Comparison of ENCODE assay signal across 1 cellular context in the genomic region with DNA sequence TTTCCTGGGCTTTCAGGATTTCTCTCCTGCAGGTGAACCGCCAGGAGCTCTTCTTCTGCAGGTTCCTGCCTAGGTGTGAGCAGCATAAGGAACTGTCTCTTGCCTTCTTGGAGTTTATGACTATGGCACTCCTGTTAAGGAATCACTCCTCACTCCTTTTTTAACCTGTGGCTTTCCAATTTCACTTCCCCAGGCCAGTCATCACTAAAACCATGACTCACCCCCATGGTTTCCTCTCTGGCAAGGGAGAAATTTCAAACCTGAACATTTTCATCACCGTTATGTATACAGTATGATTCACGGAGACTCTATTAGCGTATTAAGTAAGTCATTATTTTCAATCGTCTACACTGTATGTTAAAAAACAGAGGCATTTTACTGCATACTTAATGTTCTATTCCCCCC.
TF ChIP-seq lines count a peak whose summit lies in the region.

No MANE protein-coding gene starts in this region.

TF ChIP-seq in GM12878, 131 proteins besides CTCF, POLR2A, EP300 and RAD21 (continued from another document and continues in another):
- TF ChIP-seq, protein P1, sequence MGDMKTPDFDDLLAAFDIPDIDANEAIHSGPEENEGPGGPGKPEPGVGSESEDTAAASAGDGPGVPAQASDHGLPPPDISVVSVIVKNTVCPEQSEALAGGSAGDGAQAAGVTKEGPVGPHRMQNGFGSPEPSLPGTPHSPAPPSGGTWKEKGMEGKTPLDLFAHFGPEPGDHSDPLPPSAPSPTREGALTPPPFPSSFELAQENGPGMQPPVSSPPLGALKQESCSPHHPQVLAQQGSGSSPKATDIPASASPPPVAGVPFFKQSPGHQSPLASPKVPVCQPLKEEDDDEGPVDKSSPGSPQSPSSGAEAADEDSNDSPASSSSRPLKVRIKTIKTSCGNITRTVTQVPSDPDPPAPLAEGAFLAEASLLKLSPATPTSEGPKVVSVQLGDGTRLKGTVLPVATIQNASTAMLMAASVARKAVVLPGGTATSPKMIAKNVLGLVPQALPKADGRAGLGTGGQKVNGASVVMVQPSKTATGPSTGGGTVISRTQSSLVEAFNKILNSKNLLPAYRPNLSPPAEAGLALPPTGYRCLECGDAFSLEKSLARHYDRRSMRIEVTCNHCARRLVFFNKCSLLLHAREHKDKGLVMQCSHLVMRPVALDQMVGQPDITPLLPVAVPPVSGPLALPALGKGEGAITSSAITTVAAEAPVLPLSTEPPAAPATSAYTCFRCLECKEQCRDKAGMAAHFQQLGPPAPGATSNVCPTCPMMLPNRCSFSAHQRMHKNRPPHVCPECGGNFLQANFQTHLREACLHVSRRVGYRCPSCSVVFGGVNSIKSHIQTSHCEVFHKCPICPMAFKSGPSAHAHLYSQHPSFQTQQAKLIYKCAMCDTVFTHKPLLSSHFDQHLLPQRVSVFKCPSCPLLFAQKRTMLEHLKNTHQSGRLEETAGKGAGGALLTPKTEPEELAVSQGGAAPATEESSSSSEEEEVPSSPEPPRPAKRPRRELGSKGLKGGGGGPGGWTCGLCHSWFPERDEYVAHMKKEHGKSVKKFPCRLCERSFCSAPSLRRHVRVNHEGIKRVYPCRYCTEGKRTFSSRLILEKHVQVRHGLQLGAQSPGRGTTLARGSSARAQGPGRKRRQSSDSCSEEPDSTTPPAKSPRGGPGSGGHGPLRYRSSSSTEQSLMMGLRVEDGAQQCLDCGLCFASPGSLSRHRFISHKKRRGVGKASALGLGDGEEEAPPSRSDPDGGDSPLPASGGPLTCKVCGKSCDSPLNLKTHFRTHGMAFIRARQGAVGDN (IDR thresholded peaks at IDR 0.05), result 0 out of 2 replicates have a peak, but pooled peaks have one; percentile 15
- TF ChIP-seq, protein P2, sequence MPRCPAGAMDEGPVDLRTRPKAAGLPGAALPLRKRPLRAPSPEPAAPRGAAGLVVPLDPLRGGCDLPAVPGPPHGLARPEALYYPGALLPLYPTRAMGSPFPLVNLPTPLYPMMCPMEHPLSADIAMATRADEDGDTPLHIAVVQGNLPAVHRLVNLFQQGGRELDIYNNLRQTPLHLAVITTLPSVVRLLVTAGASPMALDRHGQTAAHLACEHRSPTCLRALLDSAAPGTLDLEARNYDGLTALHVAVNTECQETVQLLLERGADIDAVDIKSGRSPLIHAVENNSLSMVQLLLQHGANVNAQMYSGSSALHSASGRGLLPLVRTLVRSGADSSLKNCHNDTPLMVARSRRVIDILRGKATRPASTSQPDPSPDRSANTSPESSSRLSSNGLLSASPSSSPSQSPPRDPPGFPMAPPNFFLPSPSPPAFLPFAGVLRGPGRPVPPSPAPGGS (IDR thresholded peaks at IDR 0.05; ENCODE audit: borderline replicate concordance, insufficient read depth, low read depth, low read length, poor library complexity, severe bottlenecking), result peak; percentile 91
- peak; percentile 96 for TF ChIP-seq SPI1 (IDR thresholded peaks at IDR 0.05; ENCODE audit: borderline replicate concordance, insufficient read depth, low read depth, low read length)
- TF ChIP-seq NFIC (IDR thresholded peaks at IDR 0.05; ENCODE audit: low read depth, low read length), result no peak
- peak; percentile 53; the same call in 1 of the 2 replicates for TF ChIP-seq TCF7 (IDR thresholded peaks at IDR 0.05; ENCODE audit: borderline replicate concordance)
- TF ChIP-seq SIN3A (IDR thresholded peaks at IDR 0.05; ENCODE audit: low read depth, low read length), result no peak
- TF ChIP-seq TCF12 (IDR thresholded peaks at IDR 0.05; ENCODE audit: low read depth, low read length), result peak; percentile 81; the same call in 1 of the 2 replicates
- no peak for TF ChIP-seq RELA (IDR thresholded peaks at IDR 0.05; ENCODE audit: borderline replicate concordance, partially characterized antibody)
- TF ChIP-seq, protein P3, sequence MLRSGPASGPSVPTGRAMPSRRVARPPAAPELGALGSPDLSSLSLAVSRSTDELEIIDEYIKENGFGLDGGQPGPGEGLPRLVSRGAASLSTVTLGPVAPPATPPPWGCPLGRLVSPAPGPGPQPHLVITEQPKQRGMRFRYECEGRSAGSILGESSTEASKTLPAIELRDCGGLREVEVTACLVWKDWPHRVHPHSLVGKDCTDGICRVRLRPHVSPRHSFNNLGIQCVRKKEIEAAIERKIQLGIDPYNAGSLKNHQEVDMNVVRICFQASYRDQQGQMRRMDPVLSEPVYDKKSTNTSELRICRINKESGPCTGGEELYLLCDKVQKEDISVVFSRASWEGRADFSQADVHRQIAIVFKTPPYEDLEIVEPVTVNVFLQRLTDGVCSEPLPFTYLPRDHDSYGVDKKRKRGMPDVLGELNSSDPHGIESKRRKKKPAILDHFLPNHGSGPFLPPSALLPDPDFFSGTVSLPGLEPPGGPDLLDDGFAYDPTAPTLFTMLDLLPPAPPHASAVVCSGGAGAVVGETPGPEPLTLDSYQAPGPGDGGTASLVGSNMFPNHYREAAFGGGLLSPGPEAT (IDR thresholded peaks at IDR 0.05; ENCODE audit: low read depth), result peak; percentile 50; the same call in 1 of the 2 replicates
- TF ChIP-seq ZZZ3 (IDR thresholded peaks at IDR 0.05; ENCODE audit: control insufficient read depth, insufficient read length, low read depth), result no peak
- TF ChIP-seq, protein P4, sequence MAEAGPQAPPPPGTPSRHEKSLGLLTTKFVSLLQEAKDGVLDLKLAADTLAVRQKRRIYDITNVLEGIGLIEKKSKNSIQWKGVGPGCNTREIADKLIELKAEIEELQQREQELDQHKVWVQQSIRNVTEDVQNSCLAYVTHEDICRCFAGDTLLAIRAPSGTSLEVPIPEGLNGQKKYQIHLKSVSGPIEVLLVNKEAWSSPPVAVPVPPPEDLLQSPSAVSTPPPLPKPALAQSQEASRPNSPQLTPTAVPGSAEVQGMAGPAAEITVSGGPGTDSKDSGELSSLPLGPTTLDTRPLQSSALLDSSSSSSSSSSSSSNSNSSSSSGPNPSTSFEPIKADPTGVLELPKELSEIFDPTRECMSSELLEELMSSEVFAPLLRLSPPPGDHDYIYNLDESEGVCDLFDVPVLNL (IDR thresholded peaks at IDR 0.05; ENCODE audit: low read depth, low read length), result 0 out of 2 replicates have a peak, but pooled peaks have one; percentile 28
- peak; percentile 98 for TF ChIP-seq IKZF2 (IDR thresholded peaks at IDR 0.05)
- no peak for TF ChIP-seq CUX1 (IDR thresholded peaks at IDR 0.05; ENCODE audit: insufficient replicate concordance, low read depth, low read length)
- peak; percentile 98 for TF ChIP-seq ZBED1 (IDR thresholded peaks at IDR 0.05; ENCODE audit: borderline replicate concordance)
- TF ChIP-seq BHLHE40 (IDR thresholded peaks at IDR 0.05; ENCODE audit: borderline replicate concordance in 1 of 2, low read depth in 2 of 2, low read length in 1 of 2), result peak; percentile 59 to 60; a peak in 3 of 4 replicates
- peak; percentile 66; the same call in 1 of the 2 replicates for TF ChIP-seq POLR2AphosphoS5 (IDR thresholded peaks at IDR 0.05; ENCODE audit: low read length)
- peak; percentile 99 for TF ChIP-seq JUNB (IDR thresholded peaks at IDR 0.05)
- peak; percentile 60; the same call in 1 of the 2 replicates for TF ChIP-seq YY1 (IDR thresholded peaks at IDR 0.05; ENCODE audit: low read depth, low read length)
- TF ChIP-seq SUZ12 (IDR thresholded peaks at IDR 0.05; ENCODE audit: unreplicated experiment), result no peak
- TF ChIP-seq MEF2A (IDR thresholded peaks at IDR 0.05; ENCODE audit: insufficient read depth, low read depth, low read length), result peak; percentile 96
- TF ChIP-seq, protein P5, sequence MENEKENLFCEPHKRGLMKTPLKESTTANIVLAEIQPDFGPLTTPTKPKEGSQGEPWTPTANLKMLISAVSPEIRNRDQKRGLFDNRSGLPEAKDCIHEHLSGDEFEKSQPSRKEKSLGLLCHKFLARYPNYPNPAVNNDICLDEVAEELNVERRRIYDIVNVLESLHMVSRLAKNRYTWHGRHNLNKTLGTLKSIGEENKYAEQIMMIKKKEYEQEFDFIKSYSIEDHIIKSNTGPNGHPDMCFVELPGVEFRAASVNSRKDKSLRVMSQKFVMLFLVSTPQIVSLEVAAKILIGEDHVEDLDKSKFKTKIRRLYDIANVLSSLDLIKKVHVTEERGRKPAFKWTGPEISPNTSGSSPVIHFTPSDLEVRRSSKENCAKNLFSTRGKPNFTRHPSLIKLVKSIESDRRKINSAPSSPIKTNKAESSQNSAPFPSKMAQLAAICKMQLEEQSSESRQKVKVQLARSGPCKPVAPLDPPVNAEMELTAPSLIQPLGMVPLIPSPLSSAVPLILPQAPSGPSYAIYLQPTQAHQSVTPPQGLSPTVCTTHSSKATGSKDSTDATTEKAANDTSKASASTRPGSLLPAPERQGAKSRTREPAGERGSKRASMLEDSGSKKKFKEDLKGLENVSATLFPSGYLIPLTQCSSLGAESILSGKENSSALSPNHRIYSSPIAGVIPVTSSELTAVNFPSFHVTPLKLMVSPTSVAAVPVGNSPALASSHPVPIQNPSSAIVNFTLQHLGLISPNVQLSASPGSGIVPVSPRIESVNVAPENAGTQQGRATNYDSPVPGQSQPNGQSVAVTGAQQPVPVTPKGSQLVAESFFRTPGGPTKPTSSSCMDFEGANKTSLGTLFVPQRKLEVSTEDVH (IDR thresholded peaks at IDR 0.05; ENCODE audit: low read depth, partially characterized antibody), result no peak
- no peak for TF ChIP-seq KLF5 (IDR thresholded peaks at IDR 0.05; ENCODE audit: partially characterized antibody)
- TF ChIP-seq, protein P6, sequence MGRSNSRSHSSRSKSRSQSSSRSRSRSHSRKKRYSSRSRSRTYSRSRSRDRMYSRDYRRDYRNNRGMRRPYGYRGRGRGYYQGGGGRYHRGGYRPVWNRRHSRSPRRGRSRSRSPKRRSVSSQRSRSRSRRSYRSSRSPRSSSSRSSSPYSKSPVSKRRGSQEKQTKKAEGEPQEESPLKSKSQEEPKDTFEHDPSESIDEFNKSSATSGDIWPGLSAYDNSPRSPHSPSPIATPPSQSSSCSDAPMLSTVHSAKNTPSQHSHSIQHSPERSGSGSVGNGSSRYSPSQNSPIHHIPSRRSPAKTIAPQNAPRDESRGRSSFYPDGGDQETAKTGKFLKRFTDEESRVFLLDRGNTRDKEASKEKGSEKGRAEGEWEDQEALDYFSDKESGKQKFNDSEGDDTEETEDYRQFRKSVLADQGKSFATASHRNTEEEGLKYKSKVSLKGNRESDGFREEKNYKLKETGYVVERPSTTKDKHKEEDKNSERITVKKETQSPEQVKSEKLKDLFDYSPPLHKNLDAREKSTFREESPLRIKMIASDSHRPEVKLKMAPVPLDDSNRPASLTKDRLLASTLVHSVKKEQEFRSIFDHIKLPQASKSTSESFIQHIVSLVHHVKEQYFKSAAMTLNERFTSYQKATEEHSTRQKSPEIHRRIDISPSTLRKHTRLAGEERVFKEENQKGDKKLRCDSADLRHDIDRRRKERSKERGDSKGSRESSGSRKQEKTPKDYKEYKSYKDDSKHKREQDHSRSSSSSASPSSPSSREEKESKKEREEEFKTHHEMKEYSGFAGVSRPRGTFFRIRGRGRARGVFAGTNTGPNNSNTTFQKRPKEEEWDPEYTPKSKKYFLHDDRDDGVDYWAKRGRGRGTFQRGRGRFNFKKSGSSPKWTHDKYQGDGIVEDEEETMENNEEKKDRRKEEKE (IDR thresholded peaks at IDR 0.05), result no peak
- TF ChIP-seq CEBPB (IDR thresholded peaks at IDR 0.05; ENCODE audit: borderline replicate concordance in 1 of 2, low read depth in 2 of 2, low read length in 2 of 2), result no peak
- TF ChIP-seq IRF3 (IDR thresholded peaks at IDR 0.05), result no peak
- TF ChIP-seq GABPA (IDR thresholded peaks at IDR 0.05; ENCODE audit: low read depth), result no peak
- peak; percentile 4 for TF ChIP-seq MEF2B (IDR thresholded peaks at IDR 0.05; ENCODE audit: partially characterized antibody, poor library complexity, severe bottlenecking)
- TF ChIP-seq CBFB (IDR thresholded peaks at IDR 0.05; ENCODE audit: low read depth), result peak; percentile 91
- TF ChIP-seq SMARCA5 (IDR thresholded peaks at IDR 0.05), result no peak
- TF ChIP-seq IRF4 (IDR thresholded peaks at IDR 0.05; ENCODE audit: low read depth, low read length), result peak; percentile 90; the same call in 1 of the 2 replicates
- TF ChIP-seq YBX1 (IDR thresholded peaks at IDR 0.05), result no peak
- TF ChIP-seq NBN (IDR thresholded peaks at IDR 0.05), result no peak
- TF ChIP-seq ZNF274 (IDR thresholded peaks at IDR 0.05; ENCODE audit: insufficient read depth, insufficient read length), result no peak
